7 cellular contexts compared by ENCODE assay signal in the genomic region with DNA sequence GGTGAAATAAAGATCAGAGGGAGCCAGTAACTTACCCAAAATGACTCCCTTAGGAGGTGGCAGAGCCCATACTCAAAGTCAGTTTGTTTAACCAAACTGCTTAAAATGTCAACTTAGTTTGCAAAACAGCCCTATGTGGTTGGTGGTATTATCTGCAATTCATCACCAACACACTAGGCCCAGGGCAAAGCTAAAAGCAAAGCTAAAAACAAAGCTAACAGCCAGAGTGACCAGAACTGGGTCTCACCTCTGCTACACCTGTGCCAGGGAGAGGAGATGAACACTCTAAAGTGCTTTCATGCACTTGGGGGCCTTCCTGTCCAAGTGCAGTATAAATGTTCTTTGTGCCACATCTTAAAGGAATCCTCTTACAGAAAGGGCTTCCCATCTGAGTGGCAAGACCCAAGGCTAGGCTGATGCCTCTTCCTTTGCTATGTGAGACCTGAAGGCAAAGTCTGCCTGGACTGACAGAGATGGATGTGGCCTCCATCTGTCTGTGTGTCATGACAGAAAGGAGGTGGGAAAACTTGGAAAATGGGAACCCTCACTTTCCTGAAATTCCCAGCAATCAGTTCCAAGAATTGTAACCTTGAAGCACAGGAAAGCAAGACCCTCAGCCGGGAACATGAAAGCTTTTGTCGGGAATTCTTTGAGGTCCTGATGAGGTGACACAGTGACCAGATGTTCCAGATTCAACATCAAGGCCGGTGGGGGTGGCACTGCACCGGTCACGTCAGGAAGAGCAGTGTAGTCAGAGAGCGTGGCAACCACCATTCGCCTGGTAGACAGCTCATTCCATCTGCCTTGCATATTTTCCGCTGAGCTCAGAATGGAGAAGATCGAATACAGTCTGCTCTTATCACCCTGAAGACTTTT.
DNase-seq lines count a peak whose midpoint lies in the region; ATAC-seq, FAIRE-seq and TF ChIP-seq lines count a peak whose summit lies in the region.
"Not testable (repeated sequence)": the region's sequence is repeated elsewhere in the genome, so short reads cannot be mapped to it uniquely, and the experiment has no call there.

No MANE protein-coding gene starts in this region.

- ATAC-seq in naive thymus-derived CD8-positive, alpha-beta T cell: peak; percentile 13 to 37

- POLR2A ChIA-PET in naive thymus-derived CD8-positive, alpha-beta T cell (lab: Charles Lee): not testable (repeated sequence)

- DNase-seq in ELR (ENCODE audit: low read depth) (peak; percentile 39), RCC 7860 (ENCODE audit: low spot score) (peak; percentile 3), dermis blood vessel endothelial cell (peak; percentile 43), kidney epithelial cell (ENCODE audit: low read depth) (peak; percentile 1)
- not testable (repeated sequence) for DNase-seq in naive thymus-derived CD8-positive, alpha-beta T cell
- DNase-seq in stimulated activated CD4-positive, alpha-beta T cell treated with anti-CD3 and anti-CD28 coated beads, Interleukin-4, amount 100 ng/mL, for 24 hours: peak; percentile 5

- H3K4me3 ChIP-seq in kidney epithelial cell (ENCODE audit: low read depth, low read length): not testable (repeated sequence)

- H3K4me3 Mint-ChIP-seq in activated naive CD8-positive, alpha-beta T cell: not testable (repeated sequence)
- H3K4me3 Mint-ChIP-seq in naive thymus-derived CD8-positive, alpha-beta T cell: peak overlapping the region in 1 of 10 donors; percentile 28

- not testable (repeated sequence) for H3K27me3 Mint-ChIP-seq in activated naive CD8-positive, alpha-beta T cell; naive thymus-derived CD8-positive, alpha-beta T cell

- not testable (repeated sequence) for H3K27me3 ChIP-seq in kidney epithelial cell (ENCODE audit: control insufficient read depth, insufficient read depth, low read length)

- H3K27ac Mint-ChIP-seq in activated naive CD8-positive, alpha-beta T cell: peak overlapping the region; percentile 58
- peak overlapping the region in 3 of 10 donors; percentile 29 to 77 (median 57) for H3K27ac Mint-ChIP-seq in naive thymus-derived CD8-positive, alpha-beta T cell

- peaks cover 11% of the 10 kb centered on the region for H3K4me1 Mint-ChIP-seq in activated naive CD8-positive, alpha-beta T cell (ENCODE audit: low read depth)
- H3K4me1 Mint-ChIP-seq in naive thymus-derived CD8-positive, alpha-beta T cell: peaks cover 0 to 28% (median 7%) of the 10 kb centered on the region in 4 donors

- H3K9me3 Mint-ChIP-seq in activated naive CD8-positive, alpha-beta T cell (ENCODE audit: low read depth); naive thymus-derived CD8-positive, alpha-beta T cell: not testable (repeated sequence)

- FAIRE-seq in RCC 7860 (lab: Jason Lieb, UNC): not testable (repeated sequence)

- not testable (repeated sequence) for H3K36me3 ChIP-seq in kidney epithelial cell (ENCODE audit: control insufficient read depth, insufficient read depth, low read length)

- H3K36me3 Mint-ChIP-seq in activated naive CD8-positive, alpha-beta T cell; naive thymus-derived CD8-positive, alpha-beta T cell: not testable (repeated sequence)

- TF ChIP-seq CTCF in kidney epithelial cell (IDR thresholded peaks at IDR 0.05; ENCODE audit: insufficient read depth, low read length, poor library complexity, severe bottlenecking): not testable (repeated sequence)
